ENCODE assay signal across 1 cellular context in the genomic region with DNA sequence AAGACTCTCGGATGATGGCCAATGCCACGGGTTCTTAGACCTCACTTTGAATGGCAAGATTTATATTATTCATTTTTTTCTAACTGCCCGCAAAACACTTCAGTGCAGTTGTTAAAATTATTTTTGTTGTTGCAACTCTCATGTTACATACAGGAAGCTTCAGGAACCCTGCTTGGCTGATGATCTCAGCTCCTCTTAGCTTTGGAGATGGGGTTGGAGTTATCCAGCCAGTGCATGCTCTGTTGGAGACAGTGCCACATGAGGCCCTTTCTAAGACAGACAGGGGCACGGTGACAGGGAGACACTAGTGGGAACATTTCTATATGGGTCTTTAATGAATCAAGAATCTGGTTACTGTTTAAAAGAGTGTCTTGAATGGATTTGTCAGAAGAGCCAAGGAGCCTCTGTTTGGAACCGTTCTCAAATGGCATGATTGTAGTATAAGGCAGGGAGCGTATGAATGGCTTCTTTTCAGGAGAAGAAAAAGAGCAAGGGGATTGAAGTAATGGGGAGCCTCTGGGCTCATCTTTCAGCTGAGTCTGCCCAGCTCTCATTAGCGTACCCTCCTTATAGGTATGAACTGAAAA.
TF ChIP-seq lines count a peak whose summit lies in the region.

No MANE protein-coding gene starts in this region.

TF ChIP-seq in H1, 55 proteins besides CTCF, POLR2A, EP300 and RAD21:
- TF ChIP-seq GTF2F1 (IDR thresholded peaks at IDR 0.05; ENCODE audit: borderline replicate concordance, low read depth, low read length) (no peak), MAFK (IDR thresholded peaks at IDR 0.05; ENCODE audit: low read depth, low read length) (no peak), KDM1A (IDR thresholded peaks at IDR 0.05; ENCODE audit: borderline replicate concordance, low read length) (no peak), TCF12 (IDR thresholded peaks at IDR 0.05; ENCODE audit: low read depth, low read length) (no peak), CBX8 (IDR thresholded peaks at IDR 0.05; ENCODE audit: borderline replicate concordance, low read depth, low read length) (no peak), SP2 (IDR thresholded peaks at IDR 0.05; ENCODE audit: low read length) (no peak), KDM4A (IDR thresholded peaks at IDR 0.05; ENCODE audit: low read depth, low read length, severe bottlenecking) (no peak), SP1 (IDR thresholded peaks at IDR 0.05; ENCODE audit: low read depth, low read length) (no peak), HDAC2 (IDR thresholded peaks at IDR 0.05; ENCODE audit: borderline replicate concordance in 1 of 2, low read depth in 2 of 2, low read length in 2 of 2) (no peak)
- TF ChIP-seq, protein P1, sequence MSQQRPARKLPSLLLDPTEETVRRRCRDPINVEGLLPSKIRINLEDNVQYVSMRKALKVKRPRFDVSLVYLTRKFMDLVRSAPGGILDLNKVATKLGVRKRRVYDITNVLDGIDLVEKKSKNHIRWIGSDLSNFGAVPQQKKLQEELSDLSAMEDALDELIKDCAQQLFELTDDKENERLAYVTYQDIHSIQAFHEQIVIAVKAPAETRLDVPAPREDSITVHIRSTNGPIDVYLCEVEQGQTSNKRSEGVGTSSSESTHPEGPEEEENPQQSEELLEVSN (IDR thresholded peaks at IDR 0.05) = no peak
- TF ChIP-seq, protein P2, sequence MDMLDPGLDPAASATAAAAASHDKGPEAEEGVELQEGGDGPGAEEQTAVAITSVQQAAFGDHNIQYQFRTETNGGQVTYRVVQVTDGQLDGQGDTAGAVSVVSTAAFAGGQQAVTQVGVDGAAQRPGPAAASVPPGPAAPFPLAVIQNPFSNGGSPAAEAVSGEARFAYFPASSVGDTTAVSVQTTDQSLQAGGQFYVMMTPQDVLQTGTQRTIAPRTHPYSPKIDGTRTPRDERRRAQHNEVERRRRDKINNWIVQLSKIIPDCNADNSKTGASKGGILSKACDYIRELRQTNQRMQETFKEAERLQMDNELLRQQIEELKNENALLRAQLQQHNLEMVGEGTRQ (IDR thresholded peaks at IDR 0.05; ENCODE audit: low read length) = no peak
